28 cellular contexts compared by ENCODE assay signal in the genomic region with DNA sequence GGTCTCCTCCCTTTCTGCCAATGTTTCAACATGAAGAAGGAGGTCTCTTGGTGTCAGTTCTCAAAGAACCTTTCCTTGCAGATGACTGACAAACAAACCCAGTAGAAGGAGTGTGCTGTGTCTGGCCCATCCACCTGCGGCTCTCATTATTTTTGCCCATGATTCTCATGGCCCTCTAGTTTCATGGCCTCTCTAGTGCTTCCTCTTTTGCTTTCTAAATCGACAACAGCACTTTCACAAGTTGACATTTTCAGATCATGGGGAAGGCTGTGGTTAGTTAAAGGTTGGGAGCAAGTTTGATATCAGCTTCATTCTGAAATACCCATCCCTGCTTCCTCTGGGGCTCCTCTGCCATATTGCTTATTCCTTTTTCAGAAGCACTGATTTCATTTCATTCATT.
DNase-seq lines count a peak whose midpoint lies in the region; ATAC-seq, FAIRE-seq and TF ChIP-seq lines count a peak whose summit lies in the region.
"Had no signal": no experiment of that assay in that cellular context is flagged by ENCODE, and none has a peak within 500 bp of the region (broad histone marks: within the 10 kb centered on the region; RNA-seq: fewer than 3 reads in every experiment).

No MANE protein-coding gene starts in this region.

- H4K20me1 ChIP-seq in GM12878 (ENCODE audit: control insufficient read depth, insufficient read depth): no peaks in the 10 kb centered on the region

- SMC1A ChIA-PET in GM12878 (lab: Charles Lee; ENCODE audit: uncharacterized antibody, unreplicated experiment): no interaction called here

- H3K36me3 ChIP-seq in GM12878 (ENCODE audit: control insufficient read depth in 2 of 2, insufficient read depth in 2 of 2, low read length in 1 of 2): no peaks in the 10 kb centered on the region
- H3K36me3 ChIP-seq: lower lobe of right lung, suprapubic skin had no signal

- in situ Hi-C loops in GM12878 (cut with MboI): no loop called here

- H3K79me2 ChIP-seq in GM12878 (ENCODE audit: control insufficient read depth, insufficient read depth, low read length): no peaks in the 10 kb centered on the region

- RAD21 ChIA-PET in GM12878 (lab: Charles Lee; ENCODE audit: unreplicated experiment): no interaction called here

- TF ChIP-seq CTCF in GM12878 (IDR thresholded peaks at IDR 0.05 in 2 of 3, conservative IDR thresholded peaks at IDR 0.05 in 1 of 3; ENCODE audit: control insufficient read depth in 2 of 3, extremely low read depth in 1 of 3, insufficient read depth in 1 of 3, low read depth in 3 of 3, low read length in 3 of 3): no peak

- intact Hi-C loops in GM12878 (cut with micrococcal nuclease; ENCODE audit: unreplicated experiment): no loop called here

- FAIRE-seq in GM12878 (lab: Jason Lieb, UNC): no peak
- FAIRE-seq: A204.1, endothelial cell of umbilical vein, GM18507, kidney had no signal

- H3K9me3 ChIP-seq in GM12878 (replicated peaks; ENCODE audit: control insufficient read depth, insufficient read depth, low read length): no peaks in the 10 kb centered on the region
- H3K9me3 ChIP-seq: lower lobe of right lung, suprapubic skin had no signal

- no peak overlapping the region; the same call in 1 of the 2 replicates for H3K4me2 ChIP-seq in GM12878 (ENCODE audit: control insufficient read depth, insufficient read depth)
- H3K4me2 ChIP-seq: PC-9 had no signal

- H3K27ac ChIP-seq in GM12878 (ENCODE audit: control insufficient read depth, insufficient read depth): no peak overlapping the region
- H3K27ac ChIP-seq: dorsolateral prefrontal cortex, HL-60, lower lobe of right lung, PC-9, suprapubic skin had no signal

- peak; percentile 4 for DNase-seq in NOMO-1 treated with DMSO at 0.1 percent for 48 hours (lab: John Stamatoyannopoulos, UW; ENCODE audit: unreplicated experiment)
- no peak for DNase-seq in NOMO-1 treated with dmso at 0.1 percent for 144 hours (lab: John Stamatoyannopoulos, UW; ENCODE audit: unreplicated experiment)
- peak; percentile 2 for DNase-seq in GM12878 (ENCODE audit: low read depth, low spot score)
- DNase-seq in RKO (ENCODE audit: low spot score): no peak
- DNase-seq in NCI-H1694 treated with DMSO at 0.1 percent for 48 hours (lab: John Stamatoyannopoulos, UW): no peak
- DNase-seq: activated CD4-positive, alpha-beta T cell treated with anti-CD3 and anti-CD28 coated beads for 1 hour; activated CD8-positive, alpha-beta T cell treated with anti-CD3 and anti-CD28 coated beads, Interleukin-2, amount 10 ng/mL, durations not matched to agents 7 days and 5 days; activated gamma-delta T cell treated with Interleukin-2 at 50 U/mL for 16 hours; activated naive CD8-positive, alpha-beta T cell treated with anti-CD3 and anti-CD28 coated beads, Interleukin-2, amount 50 U/mL, for 24 hours; activated T-cell treated with anti-CD3 and anti-CD28 coated beads, Interleukin-2, amount 50 U/mL, for 1 hour; CD8-positive, alpha-beta memory T cell; dorsolateral prefrontal cortex; H9; kidney; lower lobe of right lung; NCI-H1105; NCI-H2029; PC-9; stimulated activated naive B cell treated with anti-CD40 and anti-IgM and Interleukin-4, amounts not matched to agents 10 μg/mL and 1 μg/mL and 100 μg/mL, for 72 hours had no signal

- no peaks in the 10 kb centered on the region for H3K27me3 ChIP-seq in GM12878 (replicated peaks in 1 of 2; ENCODE audit: control insufficient read depth in 2 of 2, insufficient read depth in 2 of 2, low read length in 1 of 2)
- H3K27me3 ChIP-seq: dorsolateral prefrontal cortex, suprapubic skin had no signal

- WGBS in GM12878 (ENCODE audit: insufficient coverage, insufficient replicate concordance, low lambda C conversion rate, missing lambda C conversion rate): 23% methylated on average over 2 of the region's 2 CpGs

- 0 out of 2 replicates have a peak, but pooled peaks cover 3% of the 10 kb centered on the region for H3K4me1 ChIP-seq in GM12878 (ENCODE audit: control insufficient read depth, insufficient read depth, low read length)
- H3K4me1 ChIP-seq: lower lobe of right lung, suprapubic skin had no signal

- TF ChIP-seq EP300 in GM12878 (IDR thresholded peaks at IDR 0.05; ENCODE audit: borderline replicate concordance in 1 of 2, control insufficient read depth in 1 of 2, low read depth in 2 of 2, low read length in 2 of 2): no peak

- CTCF ChIA-PET in GM12878 (lab: Yijun Ruan, JAX): no interaction called here

- POLR2A ChIA-PET in GM12878 (lab: Charles Lee): no interaction called here

- no peak for TF ChIP-seq POLR2A in GM12878 (IDR thresholded peaks at IDR 0.05; ENCODE audit: low read depth, low read length)

- TF ChIP-seq RAD21 in GM12878 (IDR thresholded peaks at IDR 0.05; ENCODE audit: insufficient read depth, low read depth, low read length): no peak

- no peak overlapping the region for H3K9ac ChIP-seq in GM12878 (ENCODE audit: control insufficient read depth, insufficient read depth, low read length)

- ATAC-seq in GM21576 (IDR thresholded peaks at IDR 0.05; ENCODE audit: unreplicated experiment): peak; percentile 74
- ATAC-seq in HG03280 (IDR thresholded peaks at IDR 0.05; ENCODE audit: unreplicated experiment): peak; percentile 68
- ATAC-seq in GM12878: peak; percentile 88
- ATAC-seq in GM21423 (IDR thresholded peaks at IDR 0.05; ENCODE audit: unreplicated experiment): no peak
- ATAC-seq: activated CD8-positive, alpha-beta T cell treated with anti-CD3 and anti-CD28 coated beads, Interleukin-2, amount 10 ng/mL, durations not matched to agents 7 days and 5 days; activated naive CD8-positive, alpha-beta T cell treated with anti-CD3 and anti-CD28 coated beads, Interleukin-2, amount 50 U/mL, for 24 hours; lower lobe of right lung; natural killer cell treated with Interleukin-12 subunit alpha and Interleukin-12 subunit beta and Interleukin-15 and Interleukin-18, amount 100 ng/mL, for 72 hours; stimulated activated naive B cell treated with anti-CD40 and anti-IgM and Interleukin-4, amounts not matched to agents 10 μg/mL and 1 μg/mL and 100 μg/mL, for 72 hours had no signal

- no peak overlapping the region for H2AFZ ChIP-seq in GM12878 (ENCODE audit: control insufficient read depth, low read depth, low read length)
- H2AFZ ChIP-seq: PC-9 had no signal

- H3K4me3 ChIP-seq in GM12878: no peak overlapping the region
- H3K4me3 ChIP-seq: dorsolateral prefrontal cortex, lower lobe of right lung, PC-9, suprapubic skin had no signal

- BruUV-seq in GM12878 (replicated peaks; lab: Mats Ljungman, UMichigan): no TSS peak

TF ChIP-seq in GM12878, 131 proteins besides CTCF, POLR2A, EP300 and RAD21 (continues in another document):
- TF ChIP-seq RUNX3 (IDR thresholded peaks at IDR 0.05; ENCODE audit: low read length) (peak; percentile 60), MTA3 (IDR thresholded peaks at IDR 0.05; ENCODE audit: borderline replicate concordance, low read length) (no peak), EED (IDR thresholded peaks at IDR 0.05; ENCODE audit: low read depth) (0 out of 2 replicates have a peak, but pooled peaks have one; percentile 15), IKZF1 (conservative IDR thresholded peaks at IDR 0.05) (0 out of 2 replicates have a peak, but pooled peaks have one; percentile 23), MTA2 (IDR thresholded peaks at IDR 0.05; ENCODE audit: low read depth) (peak; percentile 36; the same call in 1 of the 2 replicates), ZZZ3 (IDR thresholded peaks at IDR 0.05; ENCODE audit: control insufficient read depth, insufficient read length, low read depth) (no peak), ZNF274 (IDR thresholded peaks at IDR 0.05; ENCODE audit: insufficient read depth, insufficient read length) (no peak), DPF2 (IDR thresholded peaks at IDR 0.05) (no peak), YY1 (IDR thresholded peaks at IDR 0.05; ENCODE audit: low read depth, low read length) (0 out of 2 replicates have a peak, but pooled peaks have one; percentile 33)
- TF ChIP-seq, protein P1, sequence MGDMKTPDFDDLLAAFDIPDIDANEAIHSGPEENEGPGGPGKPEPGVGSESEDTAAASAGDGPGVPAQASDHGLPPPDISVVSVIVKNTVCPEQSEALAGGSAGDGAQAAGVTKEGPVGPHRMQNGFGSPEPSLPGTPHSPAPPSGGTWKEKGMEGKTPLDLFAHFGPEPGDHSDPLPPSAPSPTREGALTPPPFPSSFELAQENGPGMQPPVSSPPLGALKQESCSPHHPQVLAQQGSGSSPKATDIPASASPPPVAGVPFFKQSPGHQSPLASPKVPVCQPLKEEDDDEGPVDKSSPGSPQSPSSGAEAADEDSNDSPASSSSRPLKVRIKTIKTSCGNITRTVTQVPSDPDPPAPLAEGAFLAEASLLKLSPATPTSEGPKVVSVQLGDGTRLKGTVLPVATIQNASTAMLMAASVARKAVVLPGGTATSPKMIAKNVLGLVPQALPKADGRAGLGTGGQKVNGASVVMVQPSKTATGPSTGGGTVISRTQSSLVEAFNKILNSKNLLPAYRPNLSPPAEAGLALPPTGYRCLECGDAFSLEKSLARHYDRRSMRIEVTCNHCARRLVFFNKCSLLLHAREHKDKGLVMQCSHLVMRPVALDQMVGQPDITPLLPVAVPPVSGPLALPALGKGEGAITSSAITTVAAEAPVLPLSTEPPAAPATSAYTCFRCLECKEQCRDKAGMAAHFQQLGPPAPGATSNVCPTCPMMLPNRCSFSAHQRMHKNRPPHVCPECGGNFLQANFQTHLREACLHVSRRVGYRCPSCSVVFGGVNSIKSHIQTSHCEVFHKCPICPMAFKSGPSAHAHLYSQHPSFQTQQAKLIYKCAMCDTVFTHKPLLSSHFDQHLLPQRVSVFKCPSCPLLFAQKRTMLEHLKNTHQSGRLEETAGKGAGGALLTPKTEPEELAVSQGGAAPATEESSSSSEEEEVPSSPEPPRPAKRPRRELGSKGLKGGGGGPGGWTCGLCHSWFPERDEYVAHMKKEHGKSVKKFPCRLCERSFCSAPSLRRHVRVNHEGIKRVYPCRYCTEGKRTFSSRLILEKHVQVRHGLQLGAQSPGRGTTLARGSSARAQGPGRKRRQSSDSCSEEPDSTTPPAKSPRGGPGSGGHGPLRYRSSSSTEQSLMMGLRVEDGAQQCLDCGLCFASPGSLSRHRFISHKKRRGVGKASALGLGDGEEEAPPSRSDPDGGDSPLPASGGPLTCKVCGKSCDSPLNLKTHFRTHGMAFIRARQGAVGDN (IDR thresholded peaks at IDR 0.05): no peak
- TF ChIP-seq, protein P2, sequence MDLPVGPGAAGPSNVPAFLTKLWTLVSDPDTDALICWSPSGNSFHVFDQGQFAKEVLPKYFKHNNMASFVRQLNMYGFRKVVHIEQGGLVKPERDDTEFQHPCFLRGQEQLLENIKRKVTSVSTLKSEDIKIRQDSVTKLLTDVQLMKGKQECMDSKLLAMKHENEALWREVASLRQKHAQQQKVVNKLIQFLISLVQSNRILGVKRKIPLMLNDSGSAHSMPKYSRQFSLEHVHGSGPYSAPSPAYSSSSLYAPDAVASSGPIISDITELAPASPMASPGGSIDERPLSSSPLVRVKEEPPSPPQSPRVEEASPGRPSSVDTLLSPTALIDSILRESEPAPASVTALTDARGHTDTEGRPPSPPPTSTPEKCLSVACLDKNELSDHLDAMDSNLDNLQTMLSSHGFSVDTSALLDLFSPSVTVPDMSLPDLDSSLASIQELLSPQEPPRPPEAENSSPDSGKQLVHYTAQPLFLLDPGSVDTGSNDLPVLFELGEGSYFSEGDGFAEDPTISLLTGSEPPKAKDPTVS (IDR thresholded peaks at IDR 0.05; ENCODE audit: low read depth, low read length): no peak

Comparison
In these comparisons a context has a peak if more than half of its experiments do, and no peak if none do; other contexts are left out.
1. DNase-seq: peak in NOMO-1 treated with DMSO at 0.1 percent for 48 hours (single experiment) and GM12878 (single experiment); none in NOMO-1 treated with dmso at 0.1 percent for 144 hours (single experiment), RKO (single experiment) and NCI-H1694 treated with DMSO at 0.1 percent for 48 hours (single experiment).